In the genomic region with DNA sequence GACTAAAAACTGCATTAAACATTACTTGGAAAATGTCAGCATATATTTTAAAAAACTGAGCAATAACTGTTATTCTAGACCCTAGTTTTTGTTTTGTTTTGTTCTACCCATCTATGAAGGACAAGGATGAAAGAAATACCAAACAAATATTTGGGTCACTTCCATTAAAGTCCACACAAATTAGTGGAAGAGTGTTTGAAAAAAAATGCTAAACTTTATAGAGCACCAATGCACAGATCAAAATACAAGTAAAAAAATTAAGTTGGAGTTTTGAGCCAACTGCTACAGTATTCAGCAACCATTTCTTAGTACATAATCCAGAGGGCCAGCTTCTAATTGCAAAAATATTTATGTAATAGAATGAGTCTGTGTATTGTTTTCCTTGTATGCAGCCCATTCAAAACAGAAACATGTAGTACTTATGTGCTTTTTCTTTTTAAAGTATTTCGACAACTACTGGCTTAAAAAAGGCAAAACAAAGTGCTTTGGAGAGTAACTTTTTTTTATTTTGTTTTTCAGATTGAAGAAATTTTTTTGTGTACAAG, we compare ENCODE assay signal across 16 cellular contexts.
A peak's percentile ranks its signal among the peaks of the same experiment; 100 is the strongest.
DNase-seq lines count a peak whose midpoint lies in the region; ATAC-seq and TF ChIP-seq lines count a peak whose summit lies in the region.
"Had no signal": no experiment of that assay in that cellular context is flagged by ENCODE, and none has a peak within 500 bp of the region (broad histone marks: within the 10 kb centered on the region; RNA-seq: fewer than 3 reads in every experiment).

No MANE protein-coding gene starts in this region.

- H3K36me3 Mint-ChIP-seq in T-helper 2 cell treated with Interferon-gamma antibody and Interleukin-4, amounts not matched to agents 5 μg/mL and 100 μg/mL, for 36 hours (ENCODE audit: low read depth), result peaks cover 57% of the 10 kb centered on the region
- peaks cover 63% of the 10 kb centered on the region for H3K36me3 Mint-ChIP-seq in activated CD8-positive, alpha-beta T cell treated with anti-CD3 and anti-CD28 coated beads for 36 hours (ENCODE audit: low read depth)

- peaks cover 14% of the 10 kb centered on the region for H3K9me3 Mint-ChIP-seq in T-helper 2 cell treated with Interferon-gamma antibody and Interleukin-4, amounts not matched to agents 5 μg/mL and 100 μg/mL, for 36 hours
- peaks cover 3% of the 10 kb centered on the region for H3K9me3 Mint-ChIP-seq in activated CD8-positive, alpha-beta T cell treated with anti-CD3 and anti-CD28 coated beads for 36 hours

- peaks cover 62% of the 10 kb centered on the region for H3K4me1 Mint-ChIP-seq in T-helper 2 cell treated with Interferon-gamma antibody and Interleukin-4, amounts not matched to agents 5 μg/mL and 100 μg/mL, for 36 hours (ENCODE audit: low read depth)
- H3K4me1 Mint-ChIP-seq in activated CD8-positive, alpha-beta T cell treated with anti-CD3 and anti-CD28 coated beads for 36 hours (ENCODE audit: low read depth), result peaks cover 78% of the 10 kb centered on the region

- H3K4me3 Mint-ChIP-seq in T-helper 2 cell treated with Interferon-gamma antibody and Interleukin-4, amounts not matched to agents 5 μg/mL and 100 μg/mL, for 36 hours, result peak overlapping the region; percentile 55
- no peak overlapping the region for H3K4me3 Mint-ChIP-seq in activated CD8-positive, alpha-beta T cell treated with anti-CD3 and anti-CD28 coated beads for 36 hours

- peak overlapping the region; percentile 71 for H3K27ac Mint-ChIP-seq in T-helper 2 cell treated with Interferon-gamma antibody and Interleukin-4, amounts not matched to agents 5 μg/mL and 100 μg/mL, for 36 hours
- peak overlapping the region; percentile 92 for H3K27ac Mint-ChIP-seq in activated CD8-positive, alpha-beta T cell treated with anti-CD3 and anti-CD28 coated beads for 36 hours

- no peaks in the 10 kb centered on the region for H3K27me3 Mint-ChIP-seq in T-helper 2 cell treated with Interferon-gamma antibody and Interleukin-4, amounts not matched to agents 5 μg/mL and 100 μg/mL, for 36 hours (ENCODE audit: low read depth)
- no peaks in the 10 kb centered on the region for H3K27me3 Mint-ChIP-seq in activated CD8-positive, alpha-beta T cell treated with anti-CD3 and anti-CD28 coated beads for 36 hours

- no peaks in the 10 kb centered on the region for H3K27me3 ChIP-seq in subcutaneous abdominal adipose tissue (ENCODE audit: control insufficient read depth in 5 of 5, insufficient read depth in 4 of 5, low read length in 5 of 5)
- H3K27me3 ChIP-seq: hepatocyte, left lung had no signal

- peaks cover 0 to 10% (median 5%) of the 10 kb centered on the region in 5 donors for H3K36me3 ChIP-seq in subcutaneous abdominal adipose tissue (ENCODE audit: control insufficient read depth in 5 of 5, insufficient read depth in 5 of 5, low read length in 5 of 5)

- CTCF ChIA-PET in activated CD8-positive, alpha-beta T cell treated with anti-CD3 and anti-CD28 coated beads for 36 hours (lab: Charles Lee), result no interaction called here

- peaks cover 0 to 26% (median 22%) of the 10 kb centered on the region in 5 donors for H3K4me1 ChIP-seq in subcutaneous abdominal adipose tissue (ENCODE audit: control insufficient read depth in 5 of 5, insufficient read depth in 5 of 5, low read length in 5 of 5)

- H3K9ac ChIP-seq in subcutaneous abdominal adipose tissue (ENCODE audit: low read length in 5 of 5), result peak overlapping the region in 1 of 5 donors; percentile 50

- no peak for DNase-seq in T-helper 2 cell treated with Interferon-gamma antibody and Interleukin-4, amounts not matched to agents 5 μg/mL and 100 μg/mL, for 36 hours (ENCODE audit: low spot score)
- no peak for DNase-seq in T-helper 2 cell
- DNase-seq in activated CD8-positive, alpha-beta T cell treated with anti-CD3 and anti-CD28 coated beads for 36 hours, result no peak
- peak; percentile 66 for DNase-seq in fibroblast of villous mesenchyme (ENCODE audit: low read depth)
- no peak for DNase-seq in NCI-H446 treated with DMSO at 0.1 percent for 48 hours (lab: John Stamatoyannopoulos, UW)
- DNase-seq in NCI-H1092 treated with DMSO at 0.1 percent for 48 hours (lab: John Stamatoyannopoulos, UW), result no peak
- no peak for DNase-seq in 8988T
- DNase-seq: activated CD4-positive, CD25-positive, alpha-beta regulatory T cell treated with anti-CD3 and anti-CD28 coated beads, Interleukin-2, amount 50 U/mL, for 72 hours; activated effector memory CD4-positive, alpha-beta T cell treated with anti-CD3 and anti-CD28 coated beads, Interleukin-2, amount 50 U/mL, for 16 hours; Caco-2; GDM1; left lung; stimulated activated CD4-positive, alpha-beta T cell treated with anti-CD3 and anti-CD28 coated beads, Interleukin-2, amount 100 ng/mL, for 24 hours had no signal

- TF ChIP-seq CTCF in activated CD8-positive, alpha-beta T cell treated with anti-CD3 and anti-CD28 coated beads for 36 hours (IDR thresholded peaks at IDR 0.05), result no peak
- TF ChIP-seq CTCF in fibroblast of villous mesenchyme (IDR thresholded peaks at IDR 0.05; ENCODE audit: insufficient read depth, low read depth, low read length), result no peak

- POLR2A ChIA-PET in activated CD8-positive, alpha-beta T cell treated with anti-CD3 and anti-CD28 coated beads for 36 hours (lab: Charles Lee), result interaction anchor here (1.2 to 1.3 kb wide), 2 partner anchors 11 to 120 kb away, joined by 4 read pairs; no protein-coding TSS in a partner anchor

- ATAC-seq in activated CD8-positive, alpha-beta T cell treated with anti-CD3 and anti-CD28 coated beads for 36 hours, result no peak

- intact Hi-C loops in activated CD8-positive, alpha-beta T cell treated with anti-CD3 and anti-CD28 coated beads for 36 hours (cut with micrococcal nuclease), result no loop called here

- H3K27ac ChIP-seq in subcutaneous abdominal adipose tissue (ENCODE audit: low read depth, low read length), result peak overlapping the region; percentile 47

- H3K9me3 ChIP-seq in subcutaneous abdominal adipose tissue (ENCODE audit: control insufficient read depth in 5 of 5, low read length in 5 of 5), result no peaks in the 10 kb centered on the region
- H3K9me3 ChIP-seq: Caco-2, left lung had no signal

- no peak overlapping the region for H3K4me3 ChIP-seq in fibroblast of villous mesenchyme (ENCODE audit: low read depth, low read length)
- no peak overlapping the region for H3K4me3 ChIP-seq in subcutaneous abdominal adipose tissue (ENCODE audit: low read depth in 1 of 5, low read length in 5 of 5)
- H3K4me3 ChIP-seq: hepatocyte, left lung, SK-N-MC had no signal
